ENCODE assay signal across 24 cellular contexts in genomic region chr20:38414769-38415450, GRCh38.
"Had no signal": no experiment of that assay in that cellular context is flagged by ENCODE, and none has a peak within 500 bp of the region (broad histone marks: within the 10 kb centered on the region; RNA-seq: fewer than 3 reads in every experiment).

No MANE protein-coding gene starts in this region.

- H3K27ac ChIP-seq: esophagus squamous epithelium, heart right ventricle, neural progenitor cell, parathyroid adenoma, right atrium auricular region, spleen, thyroid gland, upper lobe of left lung had no signal

- H3K9ac ChIP-seq: neural progenitor cell, parathyroid adenoma had no signal

- H3K4me2 ChIP-seq: neural progenitor cell had no signal

- H3K36me3 ChIP-seq: neural progenitor cell had no signal

- H3K4me3 Mint-ChIP-seq: activated CD4-positive, alpha-beta T cell treated with anti-CD3 and anti-CD28 coated beads for 36 hours; activated naive CD4-positive, alpha-beta T cell treated with anti-CD3 and anti-CD28 coated beads for 36 hours; dendritic cell treated with granulocyte-macrophage colony-stimulating factor and Interleukin-4, amounts not matched to agents 40 ng/mL and 50 ng/mL, for 4 days; natural killer cell; neural progenitor cell; stimulated activated naive CD8-positive, alpha-beta T cell treated with anti-CD3 and anti-CD28 coated beads, Interleukin-15, amount 100 ng/mL, for 72 hours; T-helper 2 cell treated with Interferon-gamma antibody and Interleukin-4, amounts not matched to agents 5 μg/mL and 100 μg/mL, for 36 hours had no signal

- H3K4me1 ChIP-seq: neural progenitor cell, parathyroid adenoma, spleen, thyroid gland, upper lobe of left lung had no signal

- H3K27me3 Mint-ChIP-seq: activated CD4-positive, alpha-beta T cell treated with anti-CD3 and anti-CD28 coated beads for 36 hours; dendritic cell treated with granulocyte-macrophage colony-stimulating factor and Interleukin-4, amounts not matched to agents 40 ng/mL and 50 ng/mL, for 4 days; stimulated activated naive CD8-positive, alpha-beta T cell treated with anti-CD3 and anti-CD28 coated beads, Interleukin-15, amount 100 ng/mL, for 72 hours had no signal

- H3K27ac Mint-ChIP-seq: activated naive CD4-positive, alpha-beta T cell treated with anti-CD3 and anti-CD28 coated beads for 36 hours; dendritic cell treated with granulocyte-macrophage colony-stimulating factor and Interleukin-4, amounts not matched to agents 40 ng/mL and 50 ng/mL, for 4 days; natural killer cell; neural progenitor cell; stimulated activated naive CD8-positive, alpha-beta T cell treated with anti-CD3 and anti-CD28 coated beads, Interleukin-15, amount 100 ng/mL, for 72 hours; T-helper 2 cell treated with Interferon-gamma antibody and Interleukin-4, amounts not matched to agents 5 μg/mL and 100 μg/mL, for 36 hours had no signal

- H3K9me3 ChIP-seq: esophagus squamous epithelium, heart right ventricle, right atrium auricular region, thyroid gland, upper lobe of left lung had no signal

- H3K79me2 ChIP-seq: parathyroid adenoma had no signal

- H3K36me3 Mint-ChIP-seq: natural killer cell had no signal

- ATAC-seq: activated CD4-positive, alpha-beta T cell treated with anti-CD3 and anti-CD28 coated beads for 36 hours; heart right ventricle; natural killer cell; stimulated activated naive CD8-positive, alpha-beta T cell treated with anti-CD3 and anti-CD28 coated beads, Interleukin-15, amount 100 ng/mL, for 72 hours had no signal

- H3K4me1 Mint-ChIP-seq: activated CD4-positive, alpha-beta T cell treated with anti-CD3 and anti-CD28 coated beads for 36 hours; natural killer cell; neural progenitor cell; stimulated activated naive CD8-positive, alpha-beta T cell treated with anti-CD3 and anti-CD28 coated beads, Interleukin-15, amount 100 ng/mL, for 72 hours had no signal

- DNase-seq: activated CD4-positive, alpha-beta T cell treated with anti-CD3 and anti-CD28 coated beads for 36 hours; activated CD4-positive, CD25-positive, alpha-beta regulatory T cell; activated CD8-positive, alpha-beta memory T cell treated with anti-CD3 and anti-CD28 coated beads, Interleukin-2, amount 50 U/mL, for 48 hours; activated naive CD4-positive, alpha-beta T cell treated with anti-CD3 and anti-CD28 coated beads for 36 hours; activated T-cell treated with anti-CD3 and anti-CD28 coated beads, Interleukin-2, amount 50 U/mL, for 48 hours; amniotic stem cell; caudate nucleus; esophagus squamous epithelium; foreskin melanocyte; heart right ventricle; mesenchymal stem cell; natural killer cell; occipital lobe; spleen; stimulated activated naive CD8-positive, alpha-beta T cell treated with anti-CD3 and anti-CD28 coated beads, Interleukin-15, amount 100 ng/mL, for 72 hours; substantia nigra; T-helper 1 cell; thyroid gland had no signal

- H2AFZ ChIP-seq: neural progenitor cell, parathyroid adenoma had no signal

- H3K9me3 Mint-ChIP-seq: activated naive CD4-positive, alpha-beta T cell treated with anti-CD3 and anti-CD28 coated beads for 36 hours; dendritic cell treated with granulocyte-macrophage colony-stimulating factor and Interleukin-4, amounts not matched to agents 40 ng/mL and 50 ng/mL, for 4 days; natural killer cell; neural progenitor cell; stimulated activated naive CD8-positive, alpha-beta T cell treated with anti-CD3 and anti-CD28 coated beads, Interleukin-15, amount 100 ng/mL, for 72 hours; T-helper 2 cell treated with Interferon-gamma antibody and Interleukin-4, amounts not matched to agents 5 μg/mL and 100 μg/mL, for 36 hours had no signal

- H3K27me3 ChIP-seq: esophagus squamous epithelium, heart right ventricle, neural progenitor cell, right atrium auricular region, spleen, thyroid gland, upper lobe of left lung had no signal

- H3K4me3 ChIP-seq: esophagus squamous epithelium, heart right ventricle, neural progenitor cell, right atrium auricular region, spleen, thyroid gland, upper lobe of left lung had no signal
